Comparison of ENCODE assay signal across 11 cellular contexts in genomic region chr18:48850891-48851302, GRCh38.
DNase-seq lines count a peak whose midpoint lies in the region; ATAC-seq and TF ChIP-seq lines count a peak whose summit lies in the region.
"Had no signal": no experiment of that assay in that cellular context is flagged by ENCODE, and none has a peak within 500 bp of the region (broad histone marks: within the 10 kb centered on the region; RNA-seq: fewer than 3 reads in every experiment).

No MANE protein-coding gene starts in this region.

- DNase-seq in RWPE1 (ENCODE audit: low spot score) (no peak), lower lobe of right lung (no peak), substantia nigra (lab: John Stamatoyannopoulos, UW) (no peak), HEK293T (ENCODE audit: extremely low spot score) (no peak)
- DNase-seq in CD8-positive, alpha-beta memory T cell, result no peak
- DNase-seq: activated CD4-positive, CD25-positive, alpha-beta regulatory T cell treated with anti-CD3 and anti-CD28 coated beads, Interleukin-2, amount 50 U/mL, for 72 hours; COR-L47 had no signal

- peaks cover 56% of the 10 kb centered on the region for H3K4me1 ChIP-seq in lower lobe of right lung
- peaks cover 39% of the 10 kb centered on the region for H3K4me1 ChIP-seq in CD8-positive, alpha-beta memory T cell (ENCODE audit: insufficient read depth, low read length)

- no peaks in the 10 kb centered on the region for H3K9me3 ChIP-seq in lower lobe of right lung
- H3K9me3 ChIP-seq in CD8-positive, alpha-beta memory T cell (ENCODE audit: low read length), result no peaks in the 10 kb centered on the region

- CTCF ChIA-PET in RWPE1 (lab: Yijun Ruan, JAX), result no interaction called here
- CTCF ChIA-PET in HEK293T (lab: Yijun Ruan, JAX), result no interaction called here
- CTCF ChIA-PET in CD8-positive, alpha-beta memory T cell (lab: Charles Lee), result interaction anchor here (0.7 to 1.0 kb wide), 2 partner anchors 10 to 74 kb away, joined by 3 read pairs; no protein-coding TSS in a partner anchor

- ATAC-seq in lower lobe of right lung (peak; percentile 19 to 24), HG03175 (IDR thresholded peaks at IDR 0.05; ENCODE audit: unreplicated experiment) (no peak), HG03565 (IDR thresholded peaks at IDR 0.05; ENCODE audit: unreplicated experiment) (no peak)

- intact Hi-C loops in dendritic cell treated with granulocyte-macrophage colony-stimulating factor and Interleukin-4, amounts not matched to agents 40 ng/mL and 50 ng/mL, for 4 days (cut with micrococcal nuclease), result loop anchor here (10.0 kb wide), 1 partner anchor 394 kb away; no protein-coding TSS in a partner anchor
- intact Hi-C loops in lower lobe of right lung (cut with DNase I), result no loop called here

- peak overlapping the region; percentile 89 for H3K27ac Mint-ChIP-seq in dendritic cell treated with granulocyte-macrophage colony-stimulating factor and Interleukin-4, amounts not matched to agents 40 ng/mL and 50 ng/mL, for 4 days
- no peak overlapping the region for H3K27ac Mint-ChIP-seq in CD8-positive, alpha-beta memory T cell
- H3K27ac Mint-ChIP-seq: activated naive CD4-positive, alpha-beta T cell treated with anti-CD3 and anti-CD28 coated beads for 36 hours had no signal

- no peaks in the 10 kb centered on the region for H3K27me3 ChIP-seq in lower lobe of right lung (ENCODE audit: low read depth)
- H3K27me3 ChIP-seq in CD8-positive, alpha-beta memory T cell (ENCODE audit: insufficient read depth, low read length, poor library complexity, severe bottlenecking), result no peaks in the 10 kb centered on the region

- peaks cover 86% of the 10 kb centered on the region for H3K4me1 Mint-ChIP-seq in dendritic cell treated with granulocyte-macrophage colony-stimulating factor and Interleukin-4, amounts not matched to agents 40 ng/mL and 50 ng/mL, for 4 days (ENCODE audit: low read depth)
- peaks cover 39 to 57% (median 39%) of the 10 kb centered on the region in 3 donors for H3K4me1 Mint-ChIP-seq in CD8-positive, alpha-beta memory T cell

- POLR2A ChIA-PET in RWPE1 (lab: Yijun Ruan, JAX; ENCODE audit: low non-redundant PET), result no interaction called here
- POLR2A ChIA-PET in HEK293T (lab: Yijun Ruan, JAX), result no interaction called here
- POLR2A ChIA-PET in CD8-positive, alpha-beta memory T cell (lab: Charles Lee), result no interaction called here

- no peaks in the 10 kb centered on the region for H3K27me3 Mint-ChIP-seq in dendritic cell treated with granulocyte-macrophage colony-stimulating factor and Interleukin-4, amounts not matched to agents 40 ng/mL and 50 ng/mL, for 4 days
- H3K27me3 Mint-ChIP-seq in CD8-positive, alpha-beta memory T cell, result no peaks in the 10 kb centered on the region

- H3K36me3 ChIP-seq in lower lobe of right lung, result no peaks in the 10 kb centered on the region
- no peaks in the 10 kb centered on the region for H3K36me3 ChIP-seq in CD8-positive, alpha-beta memory T cell (ENCODE audit: insufficient read depth, low read length)

- H3K4me3 Mint-ChIP-seq in dendritic cell treated with granulocyte-macrophage colony-stimulating factor and Interleukin-4, amounts not matched to agents 40 ng/mL and 50 ng/mL, for 4 days, result peak overlapping the region; percentile 71
- H3K4me3 Mint-ChIP-seq in CD8-positive, alpha-beta memory T cell, result no peak overlapping the region
- H3K4me3 Mint-ChIP-seq: activated naive CD4-positive, alpha-beta T cell treated with anti-CD3 and anti-CD28 coated beads for 36 hours had no signal

- H3K36me3 Mint-ChIP-seq in dendritic cell treated with granulocyte-macrophage colony-stimulating factor and Interleukin-4, amounts not matched to agents 40 ng/mL and 50 ng/mL, for 4 days (ENCODE audit: low read depth), result no peaks in the 10 kb centered on the region
- peaks cover 0 to 2% (median 0%) of the 10 kb centered on the region in 3 donors for H3K36me3 Mint-ChIP-seq in CD8-positive, alpha-beta memory T cell

- H3K27ac ChIP-seq in RWPE1 (peak overlapping the region; percentile 47), lower lobe of right lung (peak overlapping the region; percentile 77), substantia nigra (ENCODE audit: low read depth, low read length, poor library complexity, severe bottlenecking) (peak overlapping the region; percentile 58)
- no peak overlapping the region for H3K27ac ChIP-seq in CD8-positive, alpha-beta memory T cell (ENCODE audit: low read depth, low read length)

- no peak overlapping the region for H3K4me3 ChIP-seq in lower lobe of right lung
- H3K4me3 ChIP-seq in CD8-positive, alpha-beta memory T cell (ENCODE audit: low read length), result no peak overlapping the region

- H3K9me3 Mint-ChIP-seq in dendritic cell treated with granulocyte-macrophage colony-stimulating factor and Interleukin-4, amounts not matched to agents 40 ng/mL and 50 ng/mL, for 4 days, result no peaks in the 10 kb centered on the region
- H3K9me3 Mint-ChIP-seq in CD8-positive, alpha-beta memory T cell, result no peaks in the 10 kb centered on the region
- H3K9me3 Mint-ChIP-seq: activated naive CD4-positive, alpha-beta T cell treated with anti-CD3 and anti-CD28 coated beads for 36 hours had no signal

- TF ChIP-seq CTCF in RWPE1 (conservative IDR thresholded peaks at IDR 0.05; ENCODE audit: low read depth), result no peak
- TF ChIP-seq CTCF in lower lobe of right lung (IDR thresholded peaks at IDR 0.05), result no peak

TF ChIP-seq in HEK293T, 16 proteins besides CTCF, POLR2A, EP300 and RAD21:
- TF ChIP-seq BHLHE40 (IDR thresholded peaks at IDR 0.05; ENCODE audit: borderline replicate concordance), result no peak
- no peak for TF ChIP-seq FOXM1 (IDR thresholded peaks at IDR 0.05; ENCODE audit: borderline replicate concordance)
- TF ChIP-seq ZNF384 (IDR thresholded peaks at IDR 0.05), result no peak
- no peak for TF ChIP-seq SUZ12 (IDR thresholded peaks at IDR 0.05)
- no peak for TF ChIP-seq TARDBP (IDR thresholded peaks at IDR 0.05)
- no peak for TF ChIP-seq HDGF (IDR thresholded peaks at IDR 0.05; ENCODE audit: borderline replicate concordance)
- TF ChIP-seq L3MBTL2 (conservative IDR thresholded peaks at IDR 0.05), result no peak
- TF ChIP-seq FOXA1 (IDR thresholded peaks at IDR 0.05), result no peak
- TF ChIP-seq CTBP1 (IDR thresholded peaks at IDR 0.05; ENCODE audit: borderline replicate concordance), result no peak

Comparison
In these comparisons a context has a peak if more than half of its experiments do, and no peak if none do; other contexts are left out.
1. ATAC-seq: peak in lower lobe of right lung (2 of 2); none in HG03175 (single experiment) and HG03565 (single experiment).